ENCODE assay signal across 25 cellular contexts in genomic region chr19:6450166-6450565, GRCh38. TPM values are rescaled to one million over a fixed set of nuclear protein-coding genes. Genes with fewer than 3 reads are reported as not detected.
DNase-seq lines count a peak whose midpoint lies in the region; ATAC-seq, FAIRE-seq and TF ChIP-seq lines count a peak whose summit lies in the region.
"Had no signal": no experiment of that assay in that cellular context is flagged by ENCODE, and none has a peak within 500 bp of the region (broad histone marks: within the 10 kb centered on the region; RNA-seq: fewer than 3 reads in every experiment).

No MANE protein-coding gene starts in this region.

- no peak for DNase-seq in endothelial cell (ENCODE audit: low spot score)
- peak; percentile 36 for DNase-seq in osteoblast (ENCODE audit: insufficient read length, low spot score, missing footprints)
- DNase-seq in type B pancreatic cell (ENCODE audit: extremely low spot score, unreplicated experiment), result no peak
- no peak for DNase-seq in stimulated activated CD4-positive, alpha-beta T cell treated with anti-CD3 and anti-CD28 coated beads, Interleukin-2, amount 100 ng/mL, for 48 hours
- DNase-seq in NCI-H1048 (lab: John Stamatoyannopoulos, UW), result no peak
- no peak for DNase-seq in pancreas
- DNase-seq: C1 segment of cervical spinal cord; Calu3; CD4-positive, alpha-beta memory T cell; COR-L47; DMS53; DMS79 treated with DMSO at 0.1 percent for 48 hours; GF-D8; H9; HFFc6 had no signal

- no peaks in the 10 kb centered on the region for H3K4me1 Mint-ChIP-seq in endothelial cell (ENCODE audit: unreplicated experiment)
- H3K4me1 Mint-ChIP-seq in type B pancreatic cell (ENCODE audit: unreplicated experiment), result no peaks in the 10 kb centered on the region
- H3K4me1 Mint-ChIP-seq: GM23338, H9 had no signal

- peak overlapping the region; percentile 16 for H3K4me3 Mint-ChIP-seq in endothelial cell (ENCODE audit: unreplicated experiment)
- H3K4me3 Mint-ChIP-seq in type B pancreatic cell, result no peak overlapping the region
- H3K4me3 Mint-ChIP-seq: CD4-positive, alpha-beta memory T cell; GM23338; H9; HFFc6 had no signal

- H3K4me2 ChIP-seq in osteoblast (ENCODE audit: insufficient read depth, low read length), result no peak overlapping the region
- H3K4me2 ChIP-seq: GM23338 had no signal

- no peaks in the 10 kb centered on the region for H4K20me1 ChIP-seq in osteoblast (ENCODE audit: insufficient read depth, low read length)

- H3K36me3 ChIP-seq in osteoblast (ENCODE audit: insufficient read depth, low read length), result peaks cover 2% of the 10 kb centered on the region
- H3K36me3 ChIP-seq in pancreas, result peaks cover 0 to 16% (median 6%) of the 10 kb centered on the region in 3 donors

- intact Hi-C loops in pancreas (cut with DNase I), result no loop called here

- no peaks in the 10 kb centered on the region for H3K27me3 ChIP-seq in osteoblast (ENCODE audit: insufficient read depth, low read length)
- no peaks in the 10 kb centered on the region for H3K27me3 ChIP-seq in pancreas

- H3K36me3 Mint-ChIP-seq in endothelial cell (ENCODE audit: low read depth, unreplicated experiment) (peaks cover 23% of the 10 kb centered on the region), type B pancreatic cell (peaks cover 35% of the 10 kb centered on the region)

- no peak for FAIRE-seq in pancreas (lab: Jason Lieb, UNC)
- FAIRE-seq: GM12891, GM18507 had no signal

- WGBS in pancreas, 2 donors, result 98 to 99% methylated on average over 5 of the region's 5 CpGs

- H2AFZ ChIP-seq in osteoblast (ENCODE audit: low read length), result no peak overlapping the region
- H2AFZ ChIP-seq: GM23338 had no signal

- H3K9me3 Mint-ChIP-seq in endothelial cell (ENCODE audit: unreplicated experiment) (no peaks in the 10 kb centered on the region), type B pancreatic cell (no peaks in the 10 kb centered on the region)

- H3K4me1 ChIP-seq in osteoblast (ENCODE audit: insufficient read depth, low read length) (no peaks in the 10 kb centered on the region), pancreas (no peaks in the 10 kb centered on the region)

- H3K79me2 ChIP-seq in osteoblast (ENCODE audit: insufficient read depth, low read length), result no peaks in the 10 kb centered on the region

- TF ChIP-seq CTCF in endothelial cell (IDR thresholded peaks at IDR 0.05; ENCODE audit: unreplicated experiment) (no peak), osteoblast (IDR thresholded peaks at IDR 0.05; ENCODE audit: extremely low read depth, low read depth, low read length) (no peak), type B pancreatic cell (conservative IDR thresholded peaks at IDR 0.05) (no peak), pancreas (IDR thresholded peaks at IDR 0.05) (no peak)

- H3K4me3 ChIP-seq in osteoblast (ENCODE audit: insufficient read depth, low read length) (no peak overlapping the region), pancreas (no peak overlapping the region)
- H3K4me3 ChIP-seq: GM23338 had no signal

- no peak overlapping the region for H3K27ac ChIP-seq in osteoblast (ENCODE audit: low read depth, low read length)
- H3K27ac ChIP-seq in pancreas, result no peak overlapping the region

- peaks cover 4% of the 10 kb centered on the region for H3K27me3 Mint-ChIP-seq in endothelial cell (ENCODE audit: unreplicated experiment)
- no peaks in the 10 kb centered on the region for H3K27me3 Mint-ChIP-seq in type B pancreatic cell
- H3K27me3 Mint-ChIP-seq: CD4-positive, alpha-beta memory T cell had no signal

- no peak for ATAC-seq in pancreas
- ATAC-seq: GM23338, HCT116 had no signal

- H3K27ac Mint-ChIP-seq in endothelial cell (ENCODE audit: unreplicated experiment) (no peak overlapping the region), type B pancreatic cell (peak overlapping the region; percentile 22)
- H3K27ac Mint-ChIP-seq: CD4-positive, alpha-beta memory T cell; GM23338; H9; HFFc6 had no signal

- H3K9me3 ChIP-seq in osteoblast (ENCODE audit: low read depth, low read length) (peaks cover 2% of the 10 kb centered on the region), pancreas (no peaks in the 10 kb centered on the region)

RNA-seq across cellular contexts. Expression of gene SLC25A23, which starts 9.4 kb away (rescaled TPM):
- total RNA-seq in endothelial cell (ENCODE audit: unreplicated experiment), result 20.7 TPM
- 22.8 and 23.6 TPM in 2 replicates for total RNA-seq in osteoblast
- total RNA-seq in type B pancreatic cell (ENCODE audit: low replicate concordance), result 67.5 and 86.6 TPM in 2 replicates
- 10 to 100 TPM; 16.3 to 39.4 (median 20.0) TPM for total RNA-seq in pancreas
- 10 to 100 TPM; 19.8 to 22.7 TPM for polyA plus RNA-seq in pancreas

RNA-seq across cellular contexts. Expression of gene CRB3, which starts 13.9 kb away (rescaled TPM):
- 0.44 TPM for total RNA-seq in endothelial cell (ENCODE audit: unreplicated experiment)
- total RNA-seq in osteoblast, result not detected in 2 replicates
- total RNA-seq in type B pancreatic cell (ENCODE audit: low replicate concordance), result 30.6 and 63.3 TPM in 2 replicates
- 10 to 100 TPM; 22.0 to 37.7 (median 26.4) TPM for total RNA-seq in pancreas
- 10 to 100 TPM; 28.5 to 28.7 TPM for polyA plus RNA-seq in pancreas
- total RNA-seq: A172, A673, Daoy, G401, H4, HFFc6 had no signal
- polyA plus RNA-seq: BJ had no signal

RNA-seq across cellular contexts. Expression of gene SLC25A41, which starts 16.6 kb away (rescaled TPM):
- total RNA-seq in endothelial cell (ENCODE audit: unreplicated experiment), result 0.23 TPM
- total RNA-seq in osteoblast, result not detected in 2 replicates
- total RNA-seq in type B pancreatic cell (ENCODE audit: low replicate concordance), result 1.0 and 1.1 TPM in 2 replicates
- under 1 TPM in 4 of 6 donors, not detected in 2; 0.12 to 0.20 (median 0.15) TPM for total RNA-seq in pancreas
- polyA plus RNA-seq in pancreas, result under 1 TPM; 0.85 to 0.91 TPM
- total RNA-seq: CD4-positive, alpha-beta memory T cell; Daoy; H4; HFFc6 had no signal
- polyA plus RNA-seq: CD4-positive, alpha-beta memory T cell had no signal

RNA-seq across cellular contexts. Expression of gene KHSRP, which starts 25.6 kb away (rescaled TPM):
- total RNA-seq in endothelial cell (ENCODE audit: unreplicated experiment), result 290 TPM
- 89.9 and 90.5 TPM in 2 replicates for total RNA-seq in osteoblast
- total RNA-seq in type B pancreatic cell (ENCODE audit: low replicate concordance), result 336 and 414 TPM in 2 replicates
- 100 to 1,000 TPM in 1 of 6 donors, 10 to 100 TPM in 5; 67.2 to 119 (median 93.1) TPM for total RNA-seq in pancreas
- 10 to 100 TPM; 69.7 to 98.2 TPM for polyA plus RNA-seq in pancreas

RNA-seq across cellular contexts. Expression of gene DENND1C, which starts 31.4 kb away (rescaled TPM):
- 1.5 TPM for total RNA-seq in endothelial cell (ENCODE audit: unreplicated experiment)
- not detected in 2 replicates for total RNA-seq in osteoblast
- total RNA-seq in type B pancreatic cell (ENCODE audit: low replicate concordance), result 0.93 and 0.94 TPM in 2 replicates
- total RNA-seq in pancreas, result 1 to 10 TPM in 3 of 6 donors, under 1 TPM in 3; 0.51 to 3.2 (median 1.1) TPM
- polyA plus RNA-seq in pancreas, result 1 to 10 TPM; 2.1 to 2.8 TPM
- total RNA-seq: A172, Calu3, Daoy, G401, HFFc6 had no signal

Comparison
In these comparisons a context has a peak if more than half of its experiments do, and no peak if none do; other contexts are left out.
1. RNA of gene CRB3, which starts 13.9 kb away (total RNA-seq): 30.6 to 63.3 TPM in type B pancreatic cell and 22.0 to 37.7 TPM in pancreas; 0.44 TPM in endothelial cell (single experiment) and not detected in osteoblast; every median in the first group is over 10 times any median in the second.